Comparison of ENCODE assay signal across 8 cellular contexts in the genomic region with DNA sequence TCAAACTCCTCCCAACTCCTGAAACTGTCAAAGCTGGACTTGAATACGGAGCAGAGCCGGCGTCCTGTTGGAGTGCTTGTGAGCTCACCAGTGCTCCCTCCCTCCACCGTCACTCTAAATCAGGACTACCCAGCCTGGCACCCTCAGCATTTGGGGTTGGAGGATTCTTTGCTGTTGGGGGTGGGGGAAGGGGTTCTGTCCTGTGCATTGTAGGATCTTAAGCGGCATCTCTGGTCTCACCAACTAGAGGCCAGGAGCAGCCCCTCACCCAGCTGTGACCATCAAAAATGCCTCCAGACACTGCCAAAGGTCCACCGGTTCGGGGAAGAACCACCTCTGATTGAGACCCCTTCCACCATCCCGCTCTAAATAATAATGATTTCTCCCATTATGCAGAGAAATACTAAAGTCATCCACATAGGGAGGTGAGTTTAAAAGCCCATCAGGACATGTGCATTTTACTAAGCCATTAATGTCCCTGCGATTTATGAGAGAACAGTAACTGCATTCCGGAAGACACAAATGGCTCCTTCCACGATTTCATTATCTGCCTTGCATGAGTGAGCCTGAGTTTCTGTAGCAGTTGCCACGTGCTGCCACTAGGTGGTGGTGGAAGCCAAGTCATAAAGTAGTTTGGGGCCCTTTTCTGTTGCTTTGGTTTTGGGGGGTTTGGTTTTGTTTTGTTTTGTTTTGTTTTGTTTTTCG. TPM values are rescaled to one million over a fixed set of nuclear protein-coding genes. Genes with fewer than 3 reads are reported as not detected.
DNase-seq lines count a peak whose midpoint lies in the region; ATAC-seq and TF ChIP-seq lines count a peak whose summit lies in the region.

No MANE protein-coding gene starts in this region.

- H3K27me3 Mint-ChIP-seq in activated naive CD8-positive, alpha-beta T cell treated with anti-CD3 and anti-CD28 coated beads, Interleukin-2, amount 50 U/mL, for 24 hours = peaks cover 22% of the 10 kb centered on the region

- no peaks in the 10 kb centered on the region for H3K9me3 ChIP-seq in right atrium auricular region

- H3K9me3 Mint-ChIP-seq in activated naive CD8-positive, alpha-beta T cell treated with anti-CD3 and anti-CD28 coated beads, Interleukin-2, amount 50 U/mL, for 24 hours = peaks cover 15% of the 10 kb centered on the region

- peak overlapping the region; percentile 40 for H3K4me3 Mint-ChIP-seq in activated naive CD8-positive, alpha-beta T cell treated with anti-CD3 and anti-CD28 coated beads, Interleukin-2, amount 50 U/mL, for 24 hours

- DNase-seq in D341Med (ENCODE audit: low spot score) (peak; percentile 70), HuH-7.5 (ENCODE audit: low spot score) (peak; percentile 61), SW 1271 (lab: John Stamatoyannopoulos, UW) (peak; percentile 18 to 45), right atrium auricular region (ENCODE audit: low spot score) (peak; percentile 82), retinal pigment epithelial cell (ENCODE audit: low read depth) (no peak)
- DNase-seq in activated naive CD8-positive, alpha-beta T cell treated with anti-CD3 and anti-CD28 coated beads, Interleukin-2, amount 50 U/mL, for 24 hours = peak; percentile 50

- peaks cover 0 to 11% of the 10 kb centered on the region in 2 donors for H3K4me1 ChIP-seq in right atrium auricular region

- no peaks in the 10 kb centered on the region for H3K36me3 ChIP-seq in right atrium auricular region

- H3K4me3 ChIP-seq in right atrium auricular region = peak overlapping the region in 1 of 2 donors; percentile 10
- no peak overlapping the region for H3K4me3 ChIP-seq in retinal pigment epithelial cell (ENCODE audit: low read length)

- no peak for ATAC-seq in activated naive CD8-positive, alpha-beta T cell treated with anti-CD3 and anti-CD28 coated beads, Interleukin-2, amount 50 U/mL, for 24 hours
- ATAC-seq in HG02884 (IDR thresholded peaks at IDR 0.05; ENCODE audit: unreplicated experiment) (no peak), GM18511 (IDR thresholded peaks at IDR 0.05; ENCODE audit: unreplicated experiment) (no peak)

- H3K4me1 Mint-ChIP-seq in activated naive CD8-positive, alpha-beta T cell treated with anti-CD3 and anti-CD28 coated beads, Interleukin-2, amount 50 U/mL, for 24 hours = peaks cover 7% of the 10 kb centered on the region

- no peak overlapping the region for H3K27ac Mint-ChIP-seq in activated naive CD8-positive, alpha-beta T cell treated with anti-CD3 and anti-CD28 coated beads, Interleukin-2, amount 50 U/mL, for 24 hours

- no peak overlapping the region for H3K27ac ChIP-seq in right atrium auricular region

- H3K36me3 Mint-ChIP-seq in activated naive CD8-positive, alpha-beta T cell treated with anti-CD3 and anti-CD28 coated beads, Interleukin-2, amount 50 U/mL, for 24 hours (ENCODE audit: low read depth) = peaks cover 8% of the 10 kb centered on the region

- H3K27me3 ChIP-seq in right atrium auricular region = peaks cover 0 to 3% of the 10 kb centered on the region in 2 donors

- TF ChIP-seq CTCF in right atrium auricular region (IDR thresholded peaks at IDR 0.05) (peak; percentile 74 to 89), retinal pigment epithelial cell (conservative IDR thresholded peaks at IDR 0.05; ENCODE audit: low read depth, low read length) (peak; percentile 60)

RNA-seq across cellular contexts. Expression of gene USP29, which starts 16.1 kb away (rescaled TPM):
- not detected for total RNA-seq in right atrium auricular region

RNA-seq across cellular contexts. Expression of gene ZIM3, which starts 41.3 kb away (rescaled TPM):
- not detected for total RNA-seq in right atrium auricular region
